In the genomic region with DNA sequence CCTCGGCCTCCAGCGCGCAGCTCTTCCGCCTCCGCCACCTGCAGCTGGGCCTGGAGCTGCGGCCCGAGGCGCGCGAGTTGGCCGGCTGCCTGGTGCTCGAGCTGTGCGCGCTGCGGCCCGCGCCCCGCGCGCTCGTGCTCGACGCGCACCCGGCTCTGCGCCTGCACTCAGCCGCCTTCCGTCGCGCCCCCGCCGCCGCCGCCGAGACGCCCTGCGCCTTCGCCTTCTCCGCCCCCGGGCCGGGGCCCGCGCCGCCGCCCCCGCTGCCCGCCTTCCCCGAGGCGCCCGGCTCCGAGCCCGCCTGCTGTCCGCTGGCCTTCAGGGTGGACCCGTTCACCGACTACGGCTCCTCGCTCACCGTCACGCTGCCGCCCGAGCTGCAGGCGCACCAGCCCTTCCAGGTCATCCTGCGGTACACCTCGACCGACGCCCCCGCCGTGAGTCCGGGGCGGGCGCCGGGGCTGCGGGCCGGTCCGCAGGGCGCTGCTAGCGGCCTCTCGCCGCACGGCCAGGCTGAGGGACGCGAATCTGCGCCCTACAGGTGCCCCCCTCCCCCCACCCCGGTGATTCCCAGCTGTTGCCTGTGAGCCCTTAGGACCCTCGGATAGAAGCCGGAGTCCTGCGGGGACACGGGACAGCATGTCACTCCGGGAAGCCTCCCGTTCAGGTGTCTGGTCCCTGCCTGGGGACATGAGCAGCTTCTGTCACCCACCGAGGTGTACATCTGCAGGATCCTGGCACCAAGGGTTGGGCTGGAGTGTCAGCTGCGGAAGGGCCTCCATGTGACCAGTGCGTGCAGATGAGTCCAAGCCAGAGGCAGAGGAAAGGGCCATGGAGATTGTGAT, we compare ENCODE assay signal across 2 cellular contexts.
TF ChIP-seq lines count a peak whose summit lies in the region.

No MANE protein-coding gene starts in this region.

TF ChIP-seq in A549, 52 proteins besides CTCF, POLR2A, EP300 and RAD21 (continued from another document):
- TF ChIP-seq CHD2 (IDR thresholded peaks at IDR 0.05; ENCODE audit: low read length, partially characterized antibody) (no peak), ZNF302 (CRISPR knock-in tag; IDR thresholded peaks at IDR 0.05) (no peak), ELK1 (IDR thresholded peaks at IDR 0.05; ENCODE audit: low read depth, low read length) (no peak), BHLHE40 (IDR thresholded peaks at IDR 0.05; ENCODE audit: low read depth, low read length) (no peak), MAX (IDR thresholded peaks at IDR 0.05) (0 out of 2 replicates have a peak, but pooled peaks have one; percentile 20), HOXA7 (CRISPR knock-in tag; IDR thresholded peaks at IDR 0.05) (no peak)
- TF ChIP-seq, protein P1, sequence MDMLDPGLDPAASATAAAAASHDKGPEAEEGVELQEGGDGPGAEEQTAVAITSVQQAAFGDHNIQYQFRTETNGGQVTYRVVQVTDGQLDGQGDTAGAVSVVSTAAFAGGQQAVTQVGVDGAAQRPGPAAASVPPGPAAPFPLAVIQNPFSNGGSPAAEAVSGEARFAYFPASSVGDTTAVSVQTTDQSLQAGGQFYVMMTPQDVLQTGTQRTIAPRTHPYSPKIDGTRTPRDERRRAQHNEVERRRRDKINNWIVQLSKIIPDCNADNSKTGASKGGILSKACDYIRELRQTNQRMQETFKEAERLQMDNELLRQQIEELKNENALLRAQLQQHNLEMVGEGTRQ (IDR thresholded peaks at IDR 0.05) = 0 out of 2 replicates have a peak, but pooled peaks have one; percentile 33

TF ChIP-seq in GM12891, 5 proteins besides CTCF, POLR2A, EP300 and RAD21 (continued from another document):
- TF ChIP-seq POU2F2 (IDR thresholded peaks at IDR 0.05; ENCODE audit: low read depth, low read length) = no peak
- TF ChIP-seq POLR2AphosphoS5 (IDR thresholded peaks at IDR 0.05; ENCODE audit: low read depth, low read length) = no peak
